ENCODE assay signal across 8 cellular contexts in genomic region chr11:64743591-64744543, GRCh38. TPM values are rescaled to one million over a fixed set of nuclear protein-coding genes. Genes with fewer than 3 reads are reported as not detected.
DNase-seq lines count a peak whose midpoint lies in the region; ATAC-seq lines count a peak whose summit lies in the region.

RASGRP2 (minus strand) TSS chr11:64744142; CDS start chr11:64742866, 1,276 bp downstream.

- no peaks in the 10 kb centered on the region for H3K27me3 ChIP-seq in mononuclear cell (ENCODE audit: insufficient read depth, low read length)

- H3K36me3 Mint-ChIP-seq in activated CD8-positive, alpha-beta T cell treated with anti-CD3 and anti-CD28 coated beads, Interleukin-2, amount 10 ng/mL, durations not matched to agents 7 days and 5 days (ENCODE audit: low read depth): peaks cover 32% of the 10 kb centered on the region
- peaks cover 64% of the 10 kb centered on the region for H3K36me3 Mint-ChIP-seq in effector memory CD8-positive, alpha-beta T cell (ENCODE audit: insufficient read depth)

- H3K4me1 ChIP-seq in mononuclear cell (ENCODE audit: insufficient read depth, low read length): peaks cover 40% of the 10 kb centered on the region

- H3K4me1 Mint-ChIP-seq in activated CD8-positive, alpha-beta T cell treated with anti-CD3 and anti-CD28 coated beads, Interleukin-2, amount 10 ng/mL, durations not matched to agents 7 days and 5 days (ENCODE audit: low read depth): peaks cover 45% of the 10 kb centered on the region
- H3K4me1 Mint-ChIP-seq in effector memory CD8-positive, alpha-beta T cell (ENCODE audit: low read depth in 2 of 2): peaks cover 40 to 50% of the 10 kb centered on the region in 2 donors

- H3K4me3 ChIP-seq in mononuclear cell (ENCODE audit: low read length): peak within 1 kb of the TSS; percentile 91

- peak within 1 kb of the TSS; percentile 85 for H3K27ac Mint-ChIP-seq in activated CD8-positive, alpha-beta T cell treated with anti-CD3 and anti-CD28 coated beads, Interleukin-2, amount 10 ng/mL, durations not matched to agents 7 days and 5 days
- H3K27ac Mint-ChIP-seq in effector memory CD8-positive, alpha-beta T cell: peak within 1 kb of the TSS; percentile 97

- H3K4me3 Mint-ChIP-seq in activated CD8-positive, alpha-beta T cell treated with anti-CD3 and anti-CD28 coated beads, Interleukin-2, amount 10 ng/mL, durations not matched to agents 7 days and 5 days: peak within 1 kb of the TSS; percentile 84
- H3K4me3 Mint-ChIP-seq in effector memory CD8-positive, alpha-beta T cell: peak within 1 kb of the TSS; percentile 93 to 95

- DNase-seq in GF-D8 (lab: John Stamatoyannopoulos, UW) (peak; percentile 82), MV-4-11 (lab: John Stamatoyannopoulos, UW) (peak; percentile 84), NCI-H446 treated with DMSO at 0.1 percent for 48 hours (lab: John Stamatoyannopoulos, UW) (no peak), A172 (ENCODE audit: low spot score) (no peak)
- DNase-seq in activated CD8-positive, alpha-beta T cell treated with anti-CD3 and anti-CD28 coated beads, Interleukin-2, amount 10 ng/mL, durations not matched to agents 7 days and 5 days: peak; percentile 94
- peak; percentile 89 to 91 (median 90) for DNase-seq in effector memory CD8-positive, alpha-beta T cell
- peak; percentile 65 for DNase-seq in stimulated activated CD8-positive, alpha-beta memory T cell treated with anti-CD3 and anti-CD28 coated beads, Interleukin-4, amount 100 ng/mL, for 24 hours (ENCODE audit: low read depth)

- no peaks in the 10 kb centered on the region for H3K9me3 ChIP-seq in mononuclear cell (ENCODE audit: low read depth, low read length)

- CTCF ChIA-PET in activated CD8-positive, alpha-beta T cell treated with anti-CD3 and anti-CD28 coated beads, Interleukin-2, amount 10 ng/mL, durations not matched to agents 7 days and 5 days (lab: Charles Lee): interaction anchor here (0.9 to 11.9 kb wide), 19 partner anchors 8 to 105 kb away, joined by 3 to 149 read pairs (median 7); partner anchors contain the start of genes CDC42BPG, PYGM and SF1

- POLR2A ChIA-PET in activated CD8-positive, alpha-beta T cell treated with anti-CD3 and anti-CD28 coated beads, Interleukin-2, amount 10 ng/mL, durations not matched to agents 7 days and 5 days (lab: Charles Lee): interaction anchor here (0.5 to 6.0 kb wide), 15 partner anchors 9 to 1565 kb away, joined by 3 to 102 read pairs (median 6); partner anchors contain the start of genes MEN1, PYGM, SF1 and TRMT112

- no peaks in the 10 kb centered on the region for H3K27me3 Mint-ChIP-seq in activated CD8-positive, alpha-beta T cell treated with anti-CD3 and anti-CD28 coated beads, Interleukin-2, amount 10 ng/mL, durations not matched to agents 7 days and 5 days (ENCODE audit: low read depth)
- no peaks in the 10 kb centered on the region for H3K27me3 Mint-ChIP-seq in effector memory CD8-positive, alpha-beta T cell

- H3K9me3 Mint-ChIP-seq in activated CD8-positive, alpha-beta T cell treated with anti-CD3 and anti-CD28 coated beads, Interleukin-2, amount 10 ng/mL, durations not matched to agents 7 days and 5 days (ENCODE audit: insufficient read depth): no peaks in the 10 kb centered on the region
- H3K9me3 Mint-ChIP-seq in effector memory CD8-positive, alpha-beta T cell: no peaks in the 10 kb centered on the region

- peak; percentile 48 for ATAC-seq in activated CD8-positive, alpha-beta T cell treated with anti-CD3 and anti-CD28 coated beads, Interleukin-2, amount 10 ng/mL, durations not matched to agents 7 days and 5 days
- ATAC-seq in effector memory CD8-positive, alpha-beta T cell (replicated peaks): peak; percentile 52

RNA-seq across cellular contexts. Expression of gene RASGRP2, which starts in this region (rescaled TPM):
- 100 to 1,000 TPM; 101 to 115 TPM for total RNA-seq in activated CD8-positive, alpha-beta T cell treated with anti-CD3 and anti-CD28 coated beads, Interleukin-2, amount 10 ng/mL, durations not matched to agents 7 days and 5 days
- total RNA-seq in mononuclear cell: 126 TPM
- 0.07 and 2.1 TPM in 2 replicates for total RNA-seq in A172 (2014; rRNA removed; shearing (Covaris generic))

Comparison
In these comparisons a context has a peak if more than half of its experiments do, and no peak if none do; other contexts are left out.
1. RNA of gene RASGRP2 (total RNA-seq): 126 TPM in mononuclear cell (single experiment) and 101 to 115 TPM in activated CD8-positive, alpha-beta T cell treated with anti-CD3 and anti-CD28 coated beads, Interleukin-2, amount 10 ng/mL, durations not matched to agents 7 days and 5 days; 0.07 to 2.1 TPM in A172; every median in the first group is over 10 times any median in the second.
2. DNase-seq: peak in GF-D8 (single experiment), MV-4-11 (single experiment), activated CD8-positive, alpha-beta T cell treated with anti-CD3 and anti-CD28 coated beads, Interleukin-2, amount 10 ng/mL, durations not matched to agents 7 days and 5 days (single experiment), effector memory CD8-positive, alpha-beta T cell (3 of 3) and stimulated activated CD8-positive, alpha-beta memory T cell treated with anti-CD3 and anti-CD28 coated beads, Interleukin-4, amount 100 ng/mL, for 24 hours (single experiment); none in NCI-H446 treated with DMSO at 0.1 percent for 48 hours (single experiment) and A172 (single experiment).